1 cellular context compared by ENCODE assay signal in the genomic region with DNA sequence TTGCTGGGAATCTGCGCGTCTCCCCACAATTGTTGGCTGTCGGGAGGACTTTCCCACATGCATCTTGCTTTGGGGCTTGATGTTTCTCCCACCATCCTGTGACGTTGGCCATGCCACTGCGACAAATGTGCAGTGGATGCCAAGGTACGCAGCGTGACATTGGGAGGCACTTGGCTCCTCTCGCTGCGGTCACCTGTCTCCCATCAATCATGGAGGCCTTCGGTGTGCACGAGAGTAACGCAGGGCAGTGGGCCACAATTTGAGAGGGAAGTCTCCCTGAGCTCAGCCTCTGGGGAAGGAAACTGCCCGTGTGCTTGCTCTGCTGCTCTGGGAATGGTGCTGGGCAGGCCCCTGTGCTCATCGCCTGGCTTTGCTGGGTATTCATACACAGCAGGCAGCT.
TF ChIP-seq lines count a peak whose summit lies in the region.

No MANE protein-coding gene starts in this region.

TF ChIP-seq in GM23338, 12 proteins besides CTCF, POLR2A, EP300 and RAD21:
- no peak for TF ChIP-seq ZNF114 (CRISPR knock-in tag; IDR thresholded peaks at IDR 0.05)
- TF ChIP-seq JUNB (IDR thresholded peaks at IDR 0.05; ENCODE audit: unreplicated experiment): no peak
- TF ChIP-seq CREB1 (CRISPR knock-in tag; IDR thresholded peaks at IDR 0.05; ENCODE audit: low read depth): no peak
- TF ChIP-seq, protein P1, sequence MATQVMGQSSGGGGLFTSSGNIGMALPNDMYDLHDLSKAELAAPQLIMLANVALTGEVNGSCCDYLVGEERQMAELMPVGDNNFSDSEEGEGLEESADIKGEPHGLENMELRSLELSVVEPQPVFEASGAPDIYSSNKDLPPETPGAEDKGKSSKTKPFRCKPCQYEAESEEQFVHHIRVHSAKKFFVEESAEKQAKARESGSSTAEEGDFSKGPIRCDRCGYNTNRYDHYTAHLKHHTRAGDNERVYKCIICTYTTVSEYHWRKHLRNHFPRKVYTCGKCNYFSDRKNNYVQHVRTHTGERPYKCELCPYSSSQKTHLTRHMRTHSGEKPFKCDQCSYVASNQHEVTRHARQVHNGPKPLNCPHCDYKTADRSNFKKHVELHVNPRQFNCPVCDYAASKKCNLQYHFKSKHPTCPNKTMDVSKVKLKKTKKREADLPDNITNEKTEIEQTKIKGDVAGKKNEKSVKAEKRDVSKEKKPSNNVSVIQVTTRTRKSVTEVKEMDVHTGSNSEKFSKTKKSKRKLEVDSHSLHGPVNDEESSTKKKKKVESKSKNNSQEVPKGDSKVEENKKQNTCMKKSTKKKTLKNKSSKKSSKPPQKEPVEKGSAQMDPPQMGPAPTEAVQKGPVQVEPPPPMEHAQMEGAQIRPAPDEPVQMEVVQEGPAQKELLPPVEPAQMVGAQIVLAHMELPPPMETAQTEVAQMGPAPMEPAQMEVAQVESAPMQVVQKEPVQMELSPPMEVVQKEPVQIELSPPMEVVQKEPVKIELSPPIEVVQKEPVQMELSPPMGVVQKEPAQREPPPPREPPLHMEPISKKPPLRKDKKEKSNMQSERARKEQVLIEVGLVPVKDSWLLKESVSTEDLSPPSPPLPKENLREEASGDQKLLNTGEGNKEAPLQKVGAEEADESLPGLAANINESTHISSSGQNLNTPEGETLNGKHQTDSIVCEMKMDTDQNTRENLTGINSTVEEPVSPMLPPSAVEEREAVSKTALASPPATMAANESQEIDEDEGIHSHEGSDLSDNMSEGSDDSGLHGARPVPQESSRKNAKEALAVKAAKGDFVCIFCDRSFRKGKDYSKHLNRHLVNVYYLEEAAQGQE (IDR thresholded peaks at IDR 0.05; ENCODE audit: unreplicated experiment): no peak
